10 cellular contexts compared by ENCODE assay signal in genomic region chr6:145809211-145809610, GRCh38. TPM values are rescaled to one million over a fixed set of nuclear protein-coding genes. Genes with fewer than 3 reads are reported as not detected.
A peak's percentile ranks its signal among the peaks of the same experiment; 100 is the strongest.
DNase-seq lines count a peak whose midpoint lies in the region; ATAC-seq and TF ChIP-seq lines count a peak whose summit lies in the region.
"Had no signal": no experiment of that assay in that cellular context is flagged by ENCODE, and none has a peak within 500 bp of the region (broad histone marks: within the 10 kb centered on the region; RNA-seq: fewer than 3 reads in every experiment).

No MANE protein-coding gene starts in this region.

- POLR2A ChIA-PET in naive thymus-derived CD4-positive, alpha-beta T cell (lab: Charles Lee), result no interaction called here

- H3K27me3 Mint-ChIP-seq in naive thymus-derived CD4-positive, alpha-beta T cell, result no peaks in the 10 kb centered on the region

- TF ChIP-seq POLR2A in stomach (IDR thresholded peaks at IDR 0.05) (no peak), lower leg skin (IDR thresholded peaks at IDR 0.05) (no peak)

- ATAC-seq in GM18861 (IDR thresholded peaks at IDR 0.05; ENCODE audit: unreplicated experiment), result peak; percentile 63
- ATAC-seq in GM21786 (IDR thresholded peaks at IDR 0.05; ENCODE audit: unreplicated experiment), result peak; percentile 86
- peak; percentile 76 for ATAC-seq in HG03442 (IDR thresholded peaks at IDR 0.05; ENCODE audit: unreplicated experiment)
- peak; percentile 49 for ATAC-seq in naive thymus-derived CD4-positive, alpha-beta T cell

- no peaks in the 10 kb centered on the region for H3K27me3 ChIP-seq in naive thymus-derived CD4-positive, alpha-beta T cell (ENCODE audit: control insufficient read depth in 2 of 2, insufficient read depth in 2 of 2, low read length in 2 of 2)
- H3K27me3 ChIP-seq in stomach, result no peaks in the 10 kb centered on the region

- TF ChIP-seq EP300 in stomach (IDR thresholded peaks at IDR 0.05), result no peak

- DNase-seq in naive thymus-derived CD4-positive, alpha-beta T cell, result peak in 1 of 9 donors; percentile 11
- no peak for DNase-seq in activated T-cell treated with anti-CD3 and anti-CD28 coated beads, Interleukin-2, amount 50 U/mL, for 48 hours
- no peak for DNase-seq in stomach
- DNase-seq in lower leg skin (ENCODE audit: low spot score in 2 of 2), result no peak
- no peak for DNase-seq in NCI-H2081 (lab: John Stamatoyannopoulos, UW)
- DNase-seq: activated CD4-positive, alpha-beta T cell treated with anti-CD3 and anti-CD28 coated beads for 4 hours; DMS79 treated with DMSO at 0.1 percent for 48 hours had no signal

- peaks cover 0 to 10% (median 0%) of the 10 kb centered on the region in 11 donors for H3K9me3 Mint-ChIP-seq in naive thymus-derived CD4-positive, alpha-beta T cell

- peaks cover 0 to 14% of the 10 kb centered on the region in 2 donors for H3K4me1 ChIP-seq in naive thymus-derived CD4-positive, alpha-beta T cell (ENCODE audit: control insufficient read depth in 2 of 2, insufficient read depth in 2 of 2, low read length in 2 of 2)
- H3K4me1 ChIP-seq in stomach, result peaks cover 0 to 60% (median 34%) of the 10 kb centered on the region in 4 donors

- H3K4me3 Mint-ChIP-seq in naive thymus-derived CD4-positive, alpha-beta T cell, result no peak overlapping the region

- H3K4me3 ChIP-seq in naive thymus-derived CD4-positive, alpha-beta T cell (ENCODE audit: low read length), result no peak overlapping the region
- H3K4me3 ChIP-seq in stomach, result no peak overlapping the region
- no peak overlapping the region for H3K4me3 ChIP-seq in lower leg skin (ENCODE audit: low read depth, poor library complexity, severe bottlenecking)

- intact Hi-C loops in naive thymus-derived CD4-positive, alpha-beta T cell (cut with micrococcal nuclease), result no loop called here
- intact Hi-C loops in stomach (cut with DNase I; ENCODE audit: low total_unique reads), result loop anchor here (10.0 kb wide), 1 partner anchor 64 kb away; no protein-coding TSS in a partner anchor
- intact Hi-C loops in lower leg skin (cut with DNase I; ENCODE audit: low total_unique reads), result loop anchor here (10.0 kb wide), 1 partner anchor 64 kb away; no protein-coding TSS in a partner anchor

- CTCF ChIA-PET in naive thymus-derived CD4-positive, alpha-beta T cell (lab: Charles Lee), result no interaction called here

- no peak overlapping the region for H3K27ac ChIP-seq in naive thymus-derived CD4-positive, alpha-beta T cell (ENCODE audit: low read depth, low read length)
- peak overlapping the region in 1 of 5 donors; percentile 46 for H3K27ac ChIP-seq in stomach

- peaks cover 0 to 5% (median 0%) of the 10 kb centered on the region in 3 experiments for H3K36me3 ChIP-seq in naive thymus-derived CD4-positive, alpha-beta T cell (ENCODE audit: control insufficient read depth in 2 of 3, insufficient read depth in 3 of 3, low read length in 3 of 3)
- peaks cover 0 to 21% (median 19%) of the 10 kb centered on the region in 4 donors for H3K36me3 ChIP-seq in stomach

- TF ChIP-seq CTCF in stomach (IDR thresholded peaks at IDR 0.05) (no peak), lower leg skin (IDR thresholded peaks at IDR 0.05) (no peak)

- H3K4me1 Mint-ChIP-seq in naive thymus-derived CD4-positive, alpha-beta T cell, result peaks cover 19 to 42% (median 31%) of the 10 kb centered on the region in 7 donors

- H3K9me3 ChIP-seq in naive thymus-derived CD4-positive, alpha-beta T cell (ENCODE audit: control insufficient read depth in 2 of 3, low read length in 3 of 3), result no peaks in the 10 kb centered on the region
- H3K9me3 ChIP-seq in stomach, result no peaks in the 10 kb centered on the region

- no peak overlapping the region for H3K27ac Mint-ChIP-seq in naive thymus-derived CD4-positive, alpha-beta T cell

- H3K36me3 Mint-ChIP-seq in naive thymus-derived CD4-positive, alpha-beta T cell, result peaks cover 16 to 26% (median 20%) of the 10 kb centered on the region in 5 donors

RNA-seq across cellular contexts. Expression of gene FBXO30, which starts 5.4 kb away (rescaled TPM):
- 1 to 10 TPM; 1.6 to 5.1 (median 4.8) TPM for total RNA-seq in naive thymus-derived CD4-positive, alpha-beta T cell
- polyA plus RNA-seq in naive thymus-derived CD4-positive, alpha-beta T cell, result 1 to 10 TPM; 1.1 to 1.3 TPM
- total RNA-seq in stomach (10 to 100 TPM in 3 of 5 donors, 1 to 10 TPM in 2; 1.2 to 32.5 (median 10.4) TPM), lower leg skin (1 to 10 TPM; 4.0 to 7.1 (median 4.8) TPM)
- 1 to 10 TPM; 2.4 to 3.3 (median 2.6) TPM for polyA plus RNA-seq in stomach

Comparison
In these comparisons a context has a peak if more than half of its experiments do, and no peak if none do; other contexts are left out.
1. intact Hi-C loops: an anchor here in stomach (10.0 kb wide) and lower leg skin (10.0 kb wide); none called in naive thymus-derived CD4-positive, alpha-beta T cell.